6 cellular contexts compared by ENCODE assay signal in genomic region chr11:62671272-62671603, GRCh38. TPM values are rescaled to one million over a fixed set of nuclear protein-coding genes. Genes with fewer than 3 reads are reported as not detected.
DNase-seq lines count a peak whose midpoint lies in the region; ATAC-seq and TF ChIP-seq lines count a peak whose summit lies in the region.

No MANE protein-coding gene starts in this region.

- ATAC-seq in left lobe of liver: peak; percentile 24

- TF ChIP-seq CTCF in WI38 (IDR thresholded peaks at IDR 0.05; ENCODE audit: low read depth, low read length): no peak

- peak; percentile 82 for DNase-seq in NCI-H2107 treated with DMSO at 0.1 percent for 48 hours (lab: John Stamatoyannopoulos, UW; ENCODE audit: unreplicated experiment)
- no peak for DNase-seq in NCI-H2107 (lab: John Stamatoyannopoulos, UW)
- no peak for DNase-seq in left lobe of liver (ENCODE audit: low spot score)
- no peak for DNase-seq in NCI-H1105 treated with DMSO at 0.1 percent for 48 hours (lab: John Stamatoyannopoulos, UW)
- no peak for DNase-seq in T1000 (lab: John Stamatoyannopoulos, UW)

- H3K4me3 ChIP-seq in WI38 (ENCODE audit: low read depth, low read length): peak overlapping the region; percentile 75

RNA-seq across cellular contexts. Expression of gene UQCC3, which starts 0.2 kb away (rescaled TPM):
- 4.9 TPM for total RNA-seq in left lobe of liver

RNA-seq across cellular contexts. Expression of gene LBHD1, which starts 0.8 kb away (rescaled TPM):
- 3.3 TPM for total RNA-seq in left lobe of liver

RNA-seq across cellular contexts. Expression of gene CSKMT, which starts 6.1 kb away (rescaled TPM):
- total RNA-seq in left lobe of liver: 3.4 TPM

RNA-seq across cellular contexts. Expression of gene C11orf98, which starts 6.2 kb away (rescaled TPM):
- 30.4 TPM for total RNA-seq in left lobe of liver

RNA-seq across cellular contexts. Expression of gene UBXN1, which starts 7.6 kb away (rescaled TPM):
- total RNA-seq in left lobe of liver: 30.5 TPM
